ENCODE assay signal across 17 cellular contexts in the genomic region with DNA sequence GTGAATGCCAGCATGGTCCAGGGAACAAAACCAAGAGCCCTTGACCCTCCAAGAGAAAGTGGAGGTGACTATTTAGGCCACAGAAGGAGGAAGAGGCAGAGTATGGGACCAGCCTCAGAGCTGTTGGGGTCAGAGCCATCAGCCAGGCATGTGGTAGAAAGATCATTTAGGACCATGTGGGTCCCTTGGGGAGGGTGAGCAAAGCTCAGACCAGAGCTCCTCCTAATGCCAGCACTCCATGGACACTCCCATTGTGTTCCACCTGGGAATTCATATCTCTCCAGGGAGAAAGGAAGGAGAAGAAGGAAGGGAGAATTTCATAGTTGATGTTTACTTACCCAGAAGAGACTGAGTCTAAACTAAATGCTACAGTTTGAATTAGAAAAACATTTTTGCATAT.
"Had no signal": no experiment of that assay in that cellular context is flagged by ENCODE, and none has a peak within 500 bp of the region (broad histone marks: within the 10 kb centered on the region; RNA-seq: fewer than 3 reads in every experiment).

No MANE protein-coding gene starts in this region.

- H3K36me3 ChIP-seq: gastroesophageal sphincter, neural progenitor cell, pancreas, upper lobe of right lung had no signal

- H3K27ac ChIP-seq: gastroesophageal sphincter, neural progenitor cell, pancreas, testis, upper lobe of right lung had no signal

- H3K4me1 ChIP-seq: gastroesophageal sphincter, pancreas, testis, upper lobe of right lung had no signal

- H3K9ac ChIP-seq: neural progenitor cell had no signal

- H3K9me3 ChIP-seq: gastroesophageal sphincter, pancreas, testis, upper lobe of right lung had no signal

- H3K27ac Mint-ChIP-seq: activated CD8-positive, alpha-beta memory T cell treated with anti-CD3 and anti-CD28 coated beads, Interleukin-2, amount 10 ng/mL, durations not matched to agents 7 days and 5 days; activated T-cell treated with anti-CD3 and anti-CD28 coated beads, Interleukin-2, amount 50 U/mL, for 24 hours; neural progenitor cell; stimulated activated naive CD8-positive, alpha-beta T cell treated with anti-CD3 and anti-CD28 coated beads, Interleukin-15, Interleukin-2, amounts not matched to agents 100 ng/mL and 50 ng/mL, for 24 hours had no signal

- H3K27me3 ChIP-seq: gastroesophageal sphincter, pancreas, testis, upper lobe of right lung had no signal

- H3K36me3 Mint-ChIP-seq: activated CD8-positive, alpha-beta memory T cell treated with anti-CD3 and anti-CD28 coated beads, Interleukin-2, amount 10 ng/mL, durations not matched to agents 7 days and 5 days; activated naive CD4-positive, alpha-beta T cell treated with anti-CD3 and anti-CD28 coated beads, Interleukin-2, amount 50 U/mL, for 72 hours; neural progenitor cell had no signal

- H3K9me3 Mint-ChIP-seq: stimulated activated naive CD8-positive, alpha-beta T cell treated with anti-CD3 and anti-CD28 coated beads, Interleukin-15, Interleukin-2, amounts not matched to agents 100 ng/mL and 50 ng/mL, for 24 hours had no signal

- H3K4me2 ChIP-seq: neural progenitor cell had no signal

- DNase-seq: activated CD4-positive, alpha-beta T cell treated with anti-CD3 and anti-CD28 coated beads, Interleukin-2, amount 50 U/mL, for 4 hours; activated CD8-positive, alpha-beta memory T cell treated with anti-CD3 and anti-CD28 coated beads, Interleukin-2, amount 10 ng/mL, durations not matched to agents 7 days and 5 days; activated effector memory CD4-positive, alpha-beta T cell treated with Interleukin-2 at 50 U/mL for 16 hours; activated T-cell treated with anti-CD3 and anti-CD28 coated beads, Interleukin-2, amount 50 U/mL, for 24 hours; amygdala; hippocampal formation; midbrain; pancreas; stimulated activated CD4-positive, alpha-beta T cell treated with anti-CD3 and anti-CD28 coated beads, Interleukin-15, amount 100 ng/mL, for 24 hours; stimulated activated CD4-positive, alpha-beta T cell treated with anti-CD3 and anti-CD28 coated beads, Interleukin-4, amount 100 ng/mL, for 24 hours; testis; upper lobe of right lung had no signal

- H3K4me3 ChIP-seq: gastroesophageal sphincter, neural progenitor cell, pancreas, testis, upper lobe of right lung had no signal

- H3K4me3 Mint-ChIP-seq: activated CD8-positive, alpha-beta memory T cell treated with anti-CD3 and anti-CD28 coated beads, Interleukin-2, amount 10 ng/mL, durations not matched to agents 7 days and 5 days; activated T-cell treated with anti-CD3 and anti-CD28 coated beads, Interleukin-2, amount 50 U/mL, for 24 hours; neural progenitor cell; stimulated activated naive CD8-positive, alpha-beta T cell treated with anti-CD3 and anti-CD28 coated beads, Interleukin-15, Interleukin-2, amounts not matched to agents 100 ng/mL and 50 ng/mL, for 24 hours had no signal

- FAIRE-seq: endometrium, pancreas had no signal

- ATAC-seq: activated CD8-positive, alpha-beta memory T cell treated with anti-CD3 and anti-CD28 coated beads, Interleukin-2, amount 10 ng/mL, durations not matched to agents 7 days and 5 days; activated naive CD4-positive, alpha-beta T cell treated with anti-CD3 and anti-CD28 coated beads, Interleukin-2, amount 50 U/mL, for 72 hours; gastroesophageal sphincter; pancreas; upper lobe of right lung had no signal
